ENCODE assay signal across 8 cellular contexts in the genomic region with DNA sequence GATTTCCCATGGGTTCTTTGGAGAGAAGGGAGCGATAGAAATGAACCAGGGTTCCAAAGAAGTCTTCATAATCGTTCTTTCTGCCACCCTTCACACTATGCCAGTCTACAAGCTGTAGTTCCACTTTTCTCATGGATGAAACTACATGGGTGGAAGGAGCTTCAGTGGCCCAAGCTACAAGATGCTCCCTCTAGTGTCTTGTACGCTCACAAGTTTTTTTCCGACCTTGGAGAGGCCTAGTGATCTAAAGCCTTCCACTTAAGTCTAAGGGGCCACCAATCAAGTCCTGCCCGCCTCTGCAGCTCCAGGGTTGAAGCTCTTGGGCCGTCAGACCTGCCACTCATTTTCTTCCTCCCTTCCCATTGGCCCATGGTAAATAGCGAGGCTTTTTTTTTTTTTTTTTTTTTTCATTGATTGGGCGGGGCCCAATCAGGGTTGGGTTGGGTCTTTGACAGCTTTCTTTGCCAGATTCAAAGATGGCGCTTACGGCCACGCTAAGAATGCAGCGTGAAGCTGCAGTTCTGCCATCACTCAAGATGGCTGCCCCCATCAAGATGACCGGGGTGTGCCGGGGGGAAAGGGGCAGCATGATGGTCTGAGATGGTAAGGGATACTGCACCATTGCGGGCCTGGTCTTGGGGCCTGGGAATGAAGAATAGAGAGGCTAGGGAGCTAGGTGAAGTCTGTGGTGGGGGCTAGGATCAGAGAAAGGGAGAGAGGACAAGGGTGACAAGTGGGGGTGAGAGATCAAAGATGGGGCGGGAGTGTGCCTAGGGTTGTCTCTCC. TPM values are rescaled to one million over a fixed set of nuclear protein-coding genes. Genes with fewer than 3 reads are reported as not detected.
DNase-seq lines count a peak whose midpoint lies in the region; ATAC-seq, FAIRE-seq and TF ChIP-seq lines count a peak whose summit lies in the region.

TOMM40L (plus strand) TSS at position 527 of the 786 bp plus-strand sequence. CDS start 430 bp downstream, outside the sequence.

- peaks cover 13% of the 10 kb centered on the region for H3K79me2 ChIP-seq in keratinocyte (ENCODE audit: control insufficient read depth, insufficient read depth, low read length)

- peak within 1 kb of the TSS; percentile 97 for H3K4me2 ChIP-seq in keratinocyte (ENCODE audit: control insufficient read depth, extremely low read depth, insufficient read depth, low read depth, low read length)

- peaks cover 12 to 17% of the 10 kb centered on the region in 2 experiments for H3K36me3 ChIP-seq in keratinocyte (ENCODE audit: control insufficient read depth in 2 of 2, extremely low read depth in 1 of 2, insufficient read depth in 2 of 2, low read length in 2 of 2)

- dilution Hi-C loops in keratinocyte (cut with MboI; ENCODE audit: extremely low pct_ligation_motif_present, low sequenced_read_pairs) = no loop called here

- DNase-seq in Ammon's horn (ENCODE audit: low spot score) (peak; percentile 98), NCI-H446 (lab: John Stamatoyannopoulos, UW) (peak; percentile 99 to 100), cerebellum (ENCODE audit: low spot score) (peak; percentile 97), keratinocyte (ENCODE audit: low read depth, low spot score) (peak; percentile 99)
- DNase-seq in stimulated activated CD4-positive, alpha-beta T cell treated with anti-CD3 and anti-CD28 coated beads, Interleukin-15, amount 100 ng/mL, for 1 hour (ENCODE audit: low read depth in 1 of 2, low spot score in 1 of 2) = peak; percentile 69 to 75

- H3K9me3 ChIP-seq in keratinocyte (ENCODE audit: control insufficient read depth, low read depth, low read length) = no peaks in the 10 kb centered on the region

- peak; percentile 61 to 71 (median 63) for TF ChIP-seq CTCF in keratinocyte (optimal IDR thresholded peaks at IDR 0.05 in 1 of 3, IDR thresholded peaks at IDR 0.05 in 1 of 3, conservative IDR thresholded peaks at IDR 0.05 in 1 of 3; ENCODE audit: extremely low read depth in 1 of 3, insufficient read depth in 2 of 3, low read length in 3 of 3)

- H3K9ac ChIP-seq in keratinocyte (ENCODE audit: control insufficient read depth, extremely low read depth, insufficient read depth, low read length) = peak within 1 kb of the TSS; percentile 84

- H3K27ac ChIP-seq in keratinocyte (ENCODE audit: control insufficient read depth, insufficient read depth, low read length) = peak within 1 kb of the TSS; percentile 61

- ATAC-seq in GM19035 (IDR thresholded peaks at IDR 0.05; ENCODE audit: unreplicated experiment) (peak; percentile 97), HG03354 (IDR thresholded peaks at IDR 0.05; ENCODE audit: poor library complexity, severe bottlenecking, unreplicated experiment) (peak; percentile 98)
- peak; percentile 98 to 99 for ATAC-seq in activated CD4-positive, CD25-positive, alpha-beta regulatory T cell treated with anti-CD3 and anti-CD28 coated beads, Interleukin-2, amount 50 U/mL, for 24 hours

- no peaks in the 10 kb centered on the region for H4K20me1 ChIP-seq in keratinocyte (ENCODE audit: control insufficient read depth, extremely low read depth, insufficient read depth, low read length)

- H2AFZ ChIP-seq in keratinocyte (ENCODE audit: control insufficient read depth, low read length) = peak within 1 kb of the TSS; percentile 95

- no peaks in the 10 kb centered on the region for H3K27me3 ChIP-seq in keratinocyte (ENCODE audit: control insufficient read depth, extremely low read depth, insufficient read depth, low read length)

- peak within 1 kb of the TSS; percentile 88 to 97 (median 90) for H3K4me3 ChIP-seq in keratinocyte (ENCODE audit: control insufficient read depth in 2 of 3, extremely low read depth in 1 of 3, insufficient read depth in 2 of 3, low read depth in 1 of 3, low read length in 3 of 3)

- H3K4me1 ChIP-seq in keratinocyte (ENCODE audit: control insufficient read depth, extremely low read depth, insufficient read depth, low read length) = peaks cover 19% of the 10 kb centered on the region

- FAIRE-seq in keratinocyte (lab: Jason Lieb, UNC) = peak; percentile 94

- H3K9me1 ChIP-seq in keratinocyte (ENCODE audit: control insufficient read depth, extremely low read depth, insufficient read depth, low read length) = no peaks in the 10 kb centered on the region

RNA-seq across cellular contexts. Expression of gene TOMM40L, which starts in this region (rescaled TPM):
- total RNA-seq in cerebellum = 16.7 TPM
- polyA plus RNA-seq in keratinocyte = 14.4 to 18.2 TPM (median 17.5 TPM) in 3 replicates
- 2.3 TPM for polyA plus RNA-seq in keratinocyte (2011; ENCODE audit: low read depth)
- polyA plus RNA-seq in keratinocyte (2011; cell fraction: cytosol; rRNA removed) = 14.9 and 15.4 TPM in 2 replicates
- polyA plus RNA-seq in keratinocyte (2011; cell fraction: nucleus; rRNA removed) = 20.9 and 22.4 TPM in 2 replicates
- polyA plus RNA-seq in keratinocyte (2012; ENCODE audit: low replicate concordance) = 5.3 and 14.4 TPM in 2 replicates
- polyA minus RNA-seq in keratinocyte = 26.8 to 33.9 TPM (median 31.6 TPM) in 3 replicates
- polyA minus RNA-seq in keratinocyte (2011; cell fraction: cytosol; rRNA and poly(A)+ RNA removed) = 24.0 TPM
- polyA minus RNA-seq in keratinocyte (2011; cell fraction: nucleus; rRNA and poly(A)+ RNA removed) = 8.4 and 14.1 TPM in 2 replicates

Comparison
In these comparisons a context has a peak if more than half of its experiments do, and no peak if none do; other contexts are left out.
1. Peak in every context shown above with its lines: DNase-seq, ATAC-seq, H3K4me3 ChIP-seq and H3K27ac ChIP-seq.